ENCODE assay signal across 3 cellular contexts in genomic region chr6:34745277-34746103, GRCh38.
TF ChIP-seq lines count a peak whose summit lies in the region.

No MANE protein-coding gene starts in this region.

TF ChIP-seq in SK-N-SH treated with all-trans-retinoic acid at 6 μM for 48 hours, 23 proteins besides CTCF, POLR2A, EP300 and RAD21:
- peak; percentile 27; the same call in 1 of the 2 replicates for TF ChIP-seq ISL1 (CRISPR knock-in tag; IDR thresholded peaks at IDR 0.05)
- TF ChIP-seq TOX (CRISPR knock-in tag; IDR thresholded peaks at IDR 0.05; ENCODE audit: borderline replicate concordance), result no peak
TF ChIP-seq in SK-N-SH treated with all-trans-retinoic acid at 6 μM for 48 hours: peak in this region for 1.

TF ChIP-seq in WTC11, 78 proteins besides CTCF, POLR2A, EP300 and RAD21:
- TF ChIP-seq MAX (CRISPR knock-in tag; IDR thresholded peaks at IDR 0.05), result no peak
- no peak for TF ChIP-seq ZNF121 (CRISPR knock-in tag; IDR thresholded peaks at IDR 0.05)
- TF ChIP-seq ZNF317 (CRISPR knock-in tag; IDR thresholded peaks at IDR 0.05; ENCODE audit: borderline replicate concordance, low read depth), result no peak
- no peak for TF ChIP-seq JUN (CRISPR knock-in tag; IDR thresholded peaks at IDR 0.05)
- TF ChIP-seq ZNF219 (CRISPR knock-in tag; IDR thresholded peaks at IDR 0.05; ENCODE audit: borderline replicate concordance), result no peak
- no peak for TF ChIP-seq FOXP1 (CRISPR knock-in tag; IDR thresholded peaks at IDR 0.05; ENCODE audit: borderline replicate concordance)
- TF ChIP-seq SMAD3 (CRISPR knock-in tag; IDR thresholded peaks at IDR 0.05; ENCODE audit: borderline replicate concordance), result no peak
- no peak for TF ChIP-seq ESRRA (CRISPR knock-in tag; IDR thresholded peaks at IDR 0.05; ENCODE audit: borderline replicate concordance)
- TF ChIP-seq ATF2 (CRISPR knock-in tag; IDR thresholded peaks at IDR 0.05; ENCODE audit: borderline replicate concordance, low read depth), result no peak

TF ChIP-seq in HEK293T, 16 proteins besides CTCF, POLR2A, EP300 and RAD21:
- no peak for TF ChIP-seq FOXK2 (IDR thresholded peaks at IDR 0.05)
